Comparison of ENCODE assay signal across 29 cellular contexts in genomic region chrX:25278341-25278740, GRCh38.
"Had no signal": no experiment of that assay in that cellular context is flagged by ENCODE, and none has a peak within 500 bp of the region (broad histone marks: within the 10 kb centered on the region; RNA-seq: fewer than 3 reads in every experiment).

No MANE protein-coding gene starts in this region.

- FAIRE-seq: small intestine, urothelium cell line had no signal

- H3K4me3 Mint-ChIP-seq: naive thymus-derived CD4-positive, alpha-beta T cell; natural killer cell; nephron progenitor cell; neural crest cell; stimulated activated effector memory CD8-positive, alpha-beta T cell treated with anti-CD3 and anti-CD28 coated beads, Interleukin-12 subunit alpha, Interleukin-12 subunit beta, amount 100 ng/mL, for 72 hours; stimulated activated naive B cell treated with anti-CD40 and anti-IgM and Interleukin-4, amounts not matched to agents 10 μg/mL and 1 μg/mL and 100 μg/mL, for 72 hours; stimulated activated naive CD8-positive, alpha-beta T cell treated with anti-CD3 and anti-CD28 coated beads, Interleukin-15, Interleukin-2, amounts not matched to agents 100 ng/mL and 50 ng/mL, for 24 hours had no signal

- H3K27me3 ChIP-seq: ovary, sigmoid colon, stomach, thyroid gland, tibial nerve, upper lobe of left lung, vagina had no signal

- H3K4me1 Mint-ChIP-seq: naive thymus-derived CD4-positive, alpha-beta T cell; natural killer cell; nephron progenitor cell; stimulated activated effector memory CD8-positive, alpha-beta T cell treated with anti-CD3 and anti-CD28 coated beads, Interleukin-12 subunit alpha, Interleukin-12 subunit beta, amount 100 ng/mL, for 72 hours; stimulated activated naive B cell treated with anti-CD40 and anti-IgM and Interleukin-4, amounts not matched to agents 10 μg/mL and 1 μg/mL and 100 μg/mL, for 72 hours had no signal

- DNase-seq: naive thymus-derived CD4-positive, alpha-beta T cell; natural killer cell; nephron progenitor cell; occipital lobe; ovary; posterior cingulate gyrus; psoas muscle; right cardiac atrium; right lobe of liver; sigmoid colon; small intestine; stimulated activated CD4-positive, alpha-beta T cell treated with anti-CD3 and anti-CD28 coated beads, Interleukin-15, amount 100 ng/mL, for 24 hours; stimulated activated CD4-positive, alpha-beta T cell treated with anti-CD3 and anti-CD28 coated beads, Interleukin-2, amount 100 ng/mL, for 24 hours; stimulated activated CD4-positive, alpha-beta T cell treated with anti-CD3 and anti-CD28 coated beads, Interleukin-2, amount 100 ng/mL, for 48 hours; stimulated activated CD4-positive, alpha-beta T cell treated with anti-CD3 and anti-CD28 coated beads, Interleukin-4, amount 100 ng/mL, for 24 hours; stimulated activated naive B cell treated with anti-CD40 and anti-IgM and Interleukin-4, amounts not matched to agents 10 μg/mL and 1 μg/mL and 100 μg/mL, for 72 hours; stimulated activated naive CD4-positive, alpha-beta T cell treated with Interleukin-2 at 50 U/mL for 16 hours; stomach; thyroid gland; trophoblast cell; upper lobe of left lung had no signal

- ATAC-seq: naive thymus-derived CD4-positive, alpha-beta T cell; natural killer cell; psoas muscle; right cardiac atrium; stimulated activated effector memory CD8-positive, alpha-beta T cell treated with anti-CD3 and anti-CD28 coated beads, Interleukin-12 subunit alpha, Interleukin-12 subunit beta, amount 100 ng/mL, for 72 hours; stimulated activated naive B cell treated with anti-CD40 and anti-IgM and Interleukin-4, amounts not matched to agents 10 μg/mL and 1 μg/mL and 100 μg/mL, for 72 hours had no signal

- H3K36me3 Mint-ChIP-seq: naive thymus-derived CD4-positive, alpha-beta T cell; natural killer cell; stimulated activated effector memory CD8-positive, alpha-beta T cell treated with anti-CD3 and anti-CD28 coated beads, Interleukin-12 subunit alpha, Interleukin-12 subunit beta, amount 100 ng/mL, for 72 hours; stimulated activated naive B cell treated with anti-CD40 and anti-IgM and Interleukin-4, amounts not matched to agents 10 μg/mL and 1 μg/mL and 100 μg/mL, for 72 hours had no signal

- H3K4me1 ChIP-seq: psoas muscle, right lobe of liver, sigmoid colon, stomach, thyroid gland, tibial nerve, upper lobe of left lung, vagina had no signal

- H3K4me3 ChIP-seq: ovary, psoas muscle, right lobe of liver, sigmoid colon, stomach, thoracic aorta, thyroid gland, tibial nerve, upper lobe of left lung, vagina had no signal

- H3K27me3 Mint-ChIP-seq: naive thymus-derived CD4-positive, alpha-beta T cell; progenitor cell of endocrine pancreas; stimulated activated naive B cell treated with anti-CD40 and anti-IgM and Interleukin-4, amounts not matched to agents 10 μg/mL and 1 μg/mL and 100 μg/mL, for 72 hours; stimulated activated naive CD8-positive, alpha-beta T cell treated with anti-CD3 and anti-CD28 coated beads, Interleukin-15, Interleukin-2, amounts not matched to agents 100 ng/mL and 50 ng/mL, for 24 hours had no signal

- H3K27ac ChIP-seq: ovary, psoas muscle, right lobe of liver, sigmoid colon, stomach, thoracic aorta, thyroid gland, tibial nerve, upper lobe of left lung, vagina had no signal

- H3K9me3 ChIP-seq: ovary, psoas muscle, right lobe of liver, sigmoid colon, thoracic aorta, thyroid gland, tibial nerve, upper lobe of left lung, vagina had no signal

- H3K36me3 ChIP-seq: ovary, right lobe of liver, sigmoid colon, stomach, thoracic aorta, thyroid gland, tibial nerve, upper lobe of left lung, vagina had no signal

- H3K27ac Mint-ChIP-seq: naive thymus-derived CD4-positive, alpha-beta T cell; natural killer cell; nephron progenitor cell; progenitor cell of endocrine pancreas; stimulated activated effector memory CD8-positive, alpha-beta T cell treated with anti-CD3 and anti-CD28 coated beads, Interleukin-12 subunit alpha, Interleukin-12 subunit beta, amount 100 ng/mL, for 72 hours; stimulated activated naive B cell treated with anti-CD40 and anti-IgM and Interleukin-4, amounts not matched to agents 10 μg/mL and 1 μg/mL and 100 μg/mL, for 72 hours; stimulated activated naive CD8-positive, alpha-beta T cell treated with anti-CD3 and anti-CD28 coated beads, Interleukin-15, Interleukin-2, amounts not matched to agents 100 ng/mL and 50 ng/mL, for 24 hours had no signal

- H3K9me3 Mint-ChIP-seq: stimulated activated effector memory CD8-positive, alpha-beta T cell treated with anti-CD3 and anti-CD28 coated beads, Interleukin-12 subunit alpha, Interleukin-12 subunit beta, amount 100 ng/mL, for 72 hours; stimulated activated naive B cell treated with anti-CD40 and anti-IgM and Interleukin-4, amounts not matched to agents 10 μg/mL and 1 μg/mL and 100 μg/mL, for 72 hours; stimulated activated naive CD8-positive, alpha-beta T cell treated with anti-CD3 and anti-CD28 coated beads, Interleukin-15, Interleukin-2, amounts not matched to agents 100 ng/mL and 50 ng/mL, for 24 hours had no signal
